Comparison of ENCODE assay signal across 16 cellular contexts in the genomic region with DNA sequence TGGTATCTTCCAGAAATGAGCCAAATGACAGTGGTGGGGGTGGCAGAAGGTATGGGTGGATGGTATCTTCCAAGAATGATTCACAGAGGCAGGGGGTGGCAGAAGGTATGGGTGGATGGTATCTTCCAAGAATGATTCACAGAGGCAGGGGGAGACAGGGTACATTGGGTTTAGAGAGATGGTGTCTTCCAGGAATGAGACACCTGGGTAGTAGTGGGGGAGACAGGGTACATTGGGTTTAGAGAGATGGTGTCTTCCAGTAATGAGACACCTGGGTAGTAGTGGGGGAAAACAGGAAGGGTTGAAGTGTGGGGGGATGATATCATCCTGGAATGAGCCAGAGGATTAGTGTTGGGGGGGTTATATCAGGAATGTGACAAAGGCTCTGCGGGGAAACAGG.
DNase-seq lines count a peak whose midpoint lies in the region; ATAC-seq and TF ChIP-seq lines count a peak whose summit lies in the region.
"Had no signal": no experiment of that assay in that cellular context is flagged by ENCODE, and none has a peak within 500 bp of the region (broad histone marks: within the 10 kb centered on the region; RNA-seq: fewer than 3 reads in every experiment).

No MANE protein-coding gene starts in this region.

- no peak for ATAC-seq in PC-3
- peak; percentile 59 for ATAC-seq in activated T-helper 17 cell treated with anti-CD3 and anti-CD28 coated beads, Interleukin-2, amount 50 U/mL, for 72 hours (replicated peaks)
- ATAC-seq in foreskin keratinocyte: peak; percentile 43
- ATAC-seq in effector memory CD8-positive, alpha-beta T cell (replicated peaks): no peak
- ATAC-seq: A549; CD8-positive, alpha-beta T cell; HCT116 had no signal

- H3K4me3 ChIP-seq in PC-3 (ENCODE audit: low read length): no peak overlapping the region
- H3K4me3 ChIP-seq: A549, GM23248 had no signal

- no peaks in the 10 kb centered on the region for H3K79me2 ChIP-seq in PC-3 (ENCODE audit: low read length)

- H3K27ac ChIP-seq in PC-3 (ENCODE audit: low read length) (no peak overlapping the region), foreskin keratinocyte (peak overlapping the region; percentile 98)
- H3K27ac ChIP-seq: A549, GM23248, HL-60 had no signal

- no peaks in the 10 kb centered on the region for H3K9me2 ChIP-seq in PC-3 (replicated peaks; ENCODE audit: low read length)

- no peak overlapping the region for H2AFZ ChIP-seq in PC-3 (ENCODE audit: low read length)
- H2AFZ ChIP-seq: GM23248 had no signal

- no TSS peak for BruUV-seq in PC-3 (replicated peaks; lab: Mats Ljungman, UMichigan)

- H4K20me1 ChIP-seq in PC-3 (ENCODE audit: low read length): no peaks in the 10 kb centered on the region

- H3K27ac Mint-ChIP-seq in activated T-helper 17 cell treated with anti-CD3 and anti-CD28 coated beads, Interleukin-2, amount 50 U/mL, for 72 hours: no peak overlapping the region
- no peak overlapping the region for H3K27ac Mint-ChIP-seq in effector memory CD8-positive, alpha-beta T cell
- H3K27ac Mint-ChIP-seq: CD14-positive monocyte; CD8-positive, alpha-beta T cell had no signal

- no peak overlapping the region for H3K9ac ChIP-seq in PC-3 (ENCODE audit: low read length)
- H3K9ac ChIP-seq: GM23248 had no signal

- H3K27me3 ChIP-seq in PC-3 (ENCODE audit: low read length) (no peaks in the 10 kb centered on the region), foreskin keratinocyte (no peaks in the 10 kb centered on the region)

- H3K4me3 Mint-ChIP-seq in activated T-helper 17 cell treated with anti-CD3 and anti-CD28 coated beads, Interleukin-2, amount 50 U/mL, for 72 hours: no peak overlapping the region
- no peak overlapping the region for H3K4me3 Mint-ChIP-seq in effector memory CD8-positive, alpha-beta T cell
- H3K4me3 Mint-ChIP-seq: CD14-positive monocyte; CD8-positive, alpha-beta T cell had no signal

- intact Hi-C loops in PC-3 (cut with micrococcal nuclease): no loop called here

- H3K4me2 ChIP-seq in PC-3 (ENCODE audit: low read length): no peak overlapping the region
- H3K4me2 ChIP-seq: A549 had no signal

- H3F3A ChIP-seq in PC-3 (ENCODE audit: low read length, unreplicated experiment): no peaks in the 10 kb centered on the region

- CTCF ChIA-PET in PC-3 (lab: Charles Lee): no interaction called here

- DNase-seq in PC-3 (peak; percentile 7), foreskin keratinocyte (peak; percentile 46 to 74), anterior cingulate cortex (lab: John Stamatoyannopoulos, UW) (no peak), ACHN (no peak)
- no peak for DNase-seq in effector memory CD8-positive, alpha-beta T cell
- DNase-seq: CD8-positive, alpha-beta T cell; COR-L47; DMS153; DMS79 treated with DMSO at 0.1 percent for 48 hours; EL; GM23248 had no signal

- no peaks in the 10 kb centered on the region; the same call in 1 of the 2 replicates for H3K4me1 ChIP-seq in PC-3 (ENCODE audit: insufficient read depth, low read length)
- peaks cover 7% of the 10 kb centered on the region for H3K4me1 ChIP-seq in foreskin keratinocyte
- H3K4me1 ChIP-seq: A549 had no signal

- no peaks in the 10 kb centered on the region for H3K36me3 Mint-ChIP-seq in activated T-helper 17 cell treated with anti-CD3 and anti-CD28 coated beads, Interleukin-2, amount 50 U/mL, for 72 hours (ENCODE audit: low read depth)
- H3K36me3 Mint-ChIP-seq in effector memory CD8-positive, alpha-beta T cell (ENCODE audit: insufficient read depth): no peaks in the 10 kb centered on the region
- H3K36me3 Mint-ChIP-seq: CD14-positive monocyte; CD8-positive, alpha-beta T cell had no signal

- no peaks in the 10 kb centered on the region for H3K4me1 Mint-ChIP-seq in activated T-helper 17 cell treated with anti-CD3 and anti-CD28 coated beads, Interleukin-2, amount 50 U/mL, for 72 hours
- H3K4me1 Mint-ChIP-seq in effector memory CD8-positive, alpha-beta T cell (ENCODE audit: low read depth in 2 of 2): no peaks in the 10 kb centered on the region
- H3K4me1 Mint-ChIP-seq: CD14-positive monocyte had no signal

- no peaks in the 10 kb centered on the region for H3K27me3 Mint-ChIP-seq in activated T-helper 17 cell treated with anti-CD3 and anti-CD28 coated beads, Interleukin-2, amount 50 U/mL, for 72 hours
- H3K27me3 Mint-ChIP-seq in effector memory CD8-positive, alpha-beta T cell: no peaks in the 10 kb centered on the region

- POLR2A ChIA-PET in PC-3 (lab: Charles Lee; ENCODE audit: unreplicated experiment): no interaction called here

- H3K36me3 ChIP-seq in PC-3 (ENCODE audit: low read depth, low read length): no peaks in the 10 kb centered on the region

- no peaks in the 10 kb centered on the region for H3K9me3 Mint-ChIP-seq in activated T-helper 17 cell treated with anti-CD3 and anti-CD28 coated beads, Interleukin-2, amount 50 U/mL, for 72 hours
- H3K9me3 Mint-ChIP-seq in effector memory CD8-positive, alpha-beta T cell: no peaks in the 10 kb centered on the region
- H3K9me3 Mint-ChIP-seq: CD8-positive, alpha-beta T cell had no signal

- in situ Hi-C loops in ACHN (cut with HindIII; ENCODE audit: low pct_ligation_motif_present, low pct_unique_long_range_greater_than_20kb, low sequenced_read_pairs): no loop called here

- H3K9me3 ChIP-seq in PC-3 (ENCODE audit: low read length): no peaks in the 10 kb centered on the region
- H3K9me3 ChIP-seq: A549 had no signal

- TF ChIP-seq CTCF in PC-3 (conservative IDR thresholded peaks at IDR 0.05; ENCODE audit: low read depth, low read length) (no peak), foreskin keratinocyte (conservative IDR thresholded peaks at IDR 0.05) (no peak)

Comparison
In these comparisons a context has a peak if more than half of its experiments do, and no peak if none do; other contexts are left out.
1. ATAC-seq: peak in activated T-helper 17 cell treated with anti-CD3 and anti-CD28 coated beads, Interleukin-2, amount 50 U/mL, for 72 hours (single experiment) and foreskin keratinocyte (single experiment); none in PC-3 (single experiment) and effector memory CD8-positive, alpha-beta T cell (single experiment).
2. DNase-seq: peak in PC-3 (single experiment) and foreskin keratinocyte (2 of 2); none in anterior cingulate cortex (0 of 58), ACHN (single experiment) and effector memory CD8-positive, alpha-beta T cell (0 of 3).